In genomic region chr12:124392271-124392990, GRCh38 we compare ENCODE assay signal across 8 cellular contexts.
DNase-seq lines count a peak whose midpoint lies in the region; ATAC-seq and TF ChIP-seq lines count a peak whose summit lies in the region.

No MANE protein-coding gene starts in this region.

- ATAC-seq in effector memory CD8-positive, alpha-beta T cell (replicated peaks) = no peak
- ATAC-seq in naive B cell (ENCODE audit: low read depth in 2 of 2) (peak in 1 of 2 donors; percentile 5), GM19328 (IDR thresholded peaks at IDR 0.05; ENCODE audit: unreplicated experiment) (no peak), HG03342 (IDR thresholded peaks at IDR 0.05; ENCODE audit: unreplicated experiment) (no peak)

- H3K27ac Mint-ChIP-seq in effector memory CD8-positive, alpha-beta T cell = peak overlapping the region; percentile 73 to 86
- H3K27ac Mint-ChIP-seq in naive B cell = peak overlapping the region; percentile 72 to 97 (median 92)

- H3K4me3 Mint-ChIP-seq in effector memory CD8-positive, alpha-beta T cell = peak overlapping the region in 1 of 2 donors; percentile 43
- H3K4me3 Mint-ChIP-seq in naive B cell = peak overlapping the region; percentile 40 to 94 (median 88)

- peak; percentile 30 for TF ChIP-seq CTCF in OCI-LY3 (IDR thresholded peaks at IDR 0.05; ENCODE audit: low read depth, low read length)

- H3K36me3 ChIP-seq in OCI-LY3 (replicated peaks; ENCODE audit: low read depth, low read length) = peaks cover 28% of the 10 kb centered on the region

- peak overlapping the region; percentile 91 for H3K4me2 ChIP-seq in OCI-LY3 (ENCODE audit: low read length)

- no peak overlapping the region for H3K9ac ChIP-seq in OCI-LY3 (ENCODE audit: low read length)

- DNase-seq in activated gamma-delta T cell treated with Interleukin-2 at 50 U/mL for 16 hours (peak; percentile 14), activated gamma-delta T cell (lab: John Stamatoyannopoulos, UW) (no peak), naive B cell (no peak)
- DNase-seq in effector memory CD8-positive, alpha-beta T cell = no peak
- no peak for DNase-seq in effector CD4-positive, alpha-beta T cell

- H4K20me1 ChIP-seq in OCI-LY3 (ENCODE audit: insufficient read depth, low read length) = peaks cover 63% of the 10 kb centered on the region

- H3K36me3 Mint-ChIP-seq in effector memory CD8-positive, alpha-beta T cell (ENCODE audit: insufficient read depth) = peaks cover 18% of the 10 kb centered on the region
- peaks cover 0 to 5% of the 10 kb centered on the region in 2 donors for H3K36me3 Mint-ChIP-seq in naive B cell

- H3K27me3 Mint-ChIP-seq in effector memory CD8-positive, alpha-beta T cell = no peaks in the 10 kb centered on the region
- H3K27me3 Mint-ChIP-seq in naive B cell = no peaks in the 10 kb centered on the region

- H3K4me1 ChIP-seq in OCI-LY3 (ENCODE audit: low read length) = peaks cover 28% of the 10 kb centered on the region

- no peaks in the 10 kb centered on the region for H3K9me3 Mint-ChIP-seq in effector memory CD8-positive, alpha-beta T cell
- no peaks in the 10 kb centered on the region for H3K9me3 Mint-ChIP-seq in naive B cell

- H3K27ac ChIP-seq in OCI-LY3 (ENCODE audit: low read length) = peak overlapping the region; percentile 73

- no peak overlapping the region for H2AFZ ChIP-seq in OCI-LY3 (ENCODE audit: low read depth, low read length)

- H3K4me1 Mint-ChIP-seq in effector memory CD8-positive, alpha-beta T cell (ENCODE audit: low read depth in 2 of 2) = peaks cover 14 to 19% of the 10 kb centered on the region in 2 donors
- H3K4me1 Mint-ChIP-seq in naive B cell = peaks cover 27 to 55% (median 40%) of the 10 kb centered on the region in 3 donors

- H3K9me3 ChIP-seq in OCI-LY3 (ENCODE audit: insufficient read depth, low read length) = no peaks in the 10 kb centered on the region

- no peaks in the 10 kb centered on the region for H3K27me3 ChIP-seq in OCI-LY3 (ENCODE audit: low read depth, low read length)

- H3K4me3 ChIP-seq in OCI-LY3 (ENCODE audit: low read length) = no peak overlapping the region

- H3K79me2 ChIP-seq in OCI-LY3 (ENCODE audit: low read length) = no peaks in the 10 kb centered on the region
